ENCODE assay signal across 20 cellular contexts in genomic region chr18:78670778-78671405, GRCh38.
A peak's percentile ranks its signal among the peaks of the same experiment; 100 is the strongest.
DNase-seq lines count a peak whose midpoint lies in the region; FAIRE-seq and TF ChIP-seq lines count a peak whose summit lies in the region.
"Had no signal": no experiment of that assay in that cellular context is flagged by ENCODE, and none has a peak within 500 bp of the region (broad histone marks: within the 10 kb centered on the region; RNA-seq: fewer than 3 reads in every experiment).

No MANE protein-coding gene starts in this region.

- H2BK120ac ChIP-seq in H1 (replicated peaks; ENCODE audit: low read depth, low read length) (no peak overlapping the region), mesendoderm (ENCODE audit: low read depth, low read length) (no peak overlapping the region)

- TF ChIP-seq RAD21 in H1 (IDR thresholded peaks at IDR 0.05 in 1 of 2, conservative IDR thresholded peaks at IDR 0.05 in 1 of 2; ENCODE audit: low read depth in 2 of 2, low read length in 2 of 2): no peak

- H3K27ac ChIP-seq in H1 (ENCODE audit: low read depth, low read length) (no peak overlapping the region), mesendoderm (ENCODE audit: low read depth, low read length) (no peak overlapping the region)
- H3K27ac ChIP-seq: A549, SJCRH30 had no signal

- no peaks in the 10 kb centered on the region for H3K4me1 Mint-ChIP-seq in CD14-positive monocyte
- H3K4me1 Mint-ChIP-seq: CD4-positive, CD25-positive, alpha-beta regulatory T cell; IgD-negative memory B cell had no signal

- no peaks in the 10 kb centered on the region; a peak in 1 of 4 replicates for H3K9me3 ChIP-seq in H1 (ENCODE audit: insufficient read depth in 2 of 2, low read depth in 1 of 2, low read length in 1 of 2)
- H3K9me3 ChIP-seq: A549, BE2C, SJCRH30 had no signal

- no peak for TF ChIP-seq EP300 in H1 (IDR thresholded peaks at IDR 0.05; ENCODE audit: borderline replicate concordance in 1 of 2, low read depth in 2 of 2, low read length in 2 of 2)

- H4K5ac ChIP-seq in H1 (ENCODE audit: insufficient read length, low read depth, low read length): no peak overlapping the region
- no peak overlapping the region for H4K5ac ChIP-seq in mesendoderm (ENCODE audit: low read length)

- CTCF ChIA-PET in H1 (lab: Charles Lee; ENCODE audit: partially characterized antibody): interaction anchor here (1.0 to 2.3 kb wide), 6 partner anchors 12 to 314 kb away, joined by 3 to 7 read pairs (median 4); no protein-coding TSS in a partner anchor

- FAIRE-seq in H1 (lab: Jason Lieb, UNC): no peak
- FAIRE-seq: A549, GM12891 had no signal

- H4K20me1 ChIP-seq in H1 (replicated peaks in 1 of 2; ENCODE audit: control insufficient read depth in 1 of 2, insufficient read depth in 2 of 2, low read length in 2 of 2): no peaks in the 10 kb centered on the region

- H2AFZ ChIP-seq in H1 (ENCODE audit: low read length): peak overlapping the region; percentile 45; the same call in 1 of the 2 replicates

- no peaks in the 10 kb centered on the region for H3K23me2 ChIP-seq in H1 (ENCODE audit: low read depth, low read length)

- H3K4me1 ChIP-seq in H1 (replicated peaks in 1 of 4; ENCODE audit: control insufficient read depth in 3 of 4, insufficient read depth in 4 of 4, low read length in 3 of 4) (peaks cover 6 to 13% (median 9%) of the 10 kb centered on the region in 4 experiments), mesendoderm (ENCODE audit: control insufficient read depth, low read depth, low read length) (no peaks in the 10 kb centered on the region)
- H3K4me1 ChIP-seq: A549, BE2C, SJCRH30 had no signal

- H3K36me3 Mint-ChIP-seq in CD14-positive monocyte: no peaks in the 10 kb centered on the region
- H3K36me3 Mint-ChIP-seq: CD4-positive, CD25-positive, alpha-beta regulatory T cell; IgD-negative memory B cell had no signal

- H3K4me3 Mint-ChIP-seq in CD14-positive monocyte: no peak overlapping the region
- H3K4me3 Mint-ChIP-seq: CD4-positive, CD25-positive, alpha-beta regulatory T cell had no signal

- H3K27me3 ChIP-seq in H1 (replicated peaks in 1 of 4; ENCODE audit: control insufficient read depth in 3 of 4, extremely low read depth in 1 of 4, insufficient read depth in 3 of 4, low read length in 3 of 4) (no peaks in the 10 kb centered on the region; a peak in 1 of 7 replicates), mesendoderm (ENCODE audit: insufficient read depth, low read length, poor library complexity) (no peaks in the 10 kb centered on the region)
- H3K27me3 ChIP-seq: BE2C, SJCRH30 had no signal

- H3K9ac ChIP-seq in H1 (replicated peaks in 1 of 4; ENCODE audit: extremely low read depth in 1 of 4, low read depth in 3 of 4, low read length in 3 of 4) (no peak overlapping the region), mesendoderm (ENCODE audit: low read length) (no peak overlapping the region)

- H3K36me3 ChIP-seq in H1 (ENCODE audit: control insufficient read depth in 2 of 4, insufficient read depth in 4 of 4, low read length in 3 of 4): no peaks in the 10 kb centered on the region
- no peaks in the 10 kb centered on the region for H3K36me3 ChIP-seq in mesendoderm (ENCODE audit: control insufficient read depth, insufficient read depth, low read length)
- H3K36me3 ChIP-seq: BE2C, SJCRH30 had no signal

- H2BK20ac ChIP-seq in H1 (ENCODE audit: low read length): no peak overlapping the region; the same call in 1 of the 2 replicates

- peaks cover 0 to 5% (median 0%) of the 10 kb centered on the region in 7 donors for H3K9me3 Mint-ChIP-seq in CD14-positive monocyte
- H3K9me3 Mint-ChIP-seq: CD4-positive, CD25-positive, alpha-beta regulatory T cell; IgD-negative memory B cell had no signal

- peaks cover 0 to 3% (median 0%) of the 10 kb centered on the region in 3 donors for H3K27me3 Mint-ChIP-seq in CD14-positive monocyte (ENCODE audit: low read depth in 3 of 3)
- H3K27me3 Mint-ChIP-seq: IgD-negative memory B cell had no signal

- POLR2A ChIA-PET in H1 (lab: Charles Lee; ENCODE audit: partially characterized antibody): no interaction called here

- H3K4me2 ChIP-seq in H1 (ENCODE audit: insufficient read depth in 1 of 2, low read depth in 2 of 2, low read length in 2 of 2) (peak overlapping the region; percentile 21 to 41; a peak in 2 of 4 replicates), mesendoderm (ENCODE audit: low read length) (no peak overlapping the region)
- H3K4me2 ChIP-seq: A549 had no signal

- H2BK15ac ChIP-seq in H1 (ENCODE audit: low read length): no peak overlapping the region
- no peak overlapping the region for H2BK15ac ChIP-seq in mesendoderm (replicated peaks; ENCODE audit: low read depth)

- TF ChIP-seq POLR2A in H1 (IDR thresholded peaks at IDR 0.05; ENCODE audit: control extremely low read depth in 1 of 2, low read depth in 2 of 2, low read length in 2 of 2): no peak

- no peak for TF ChIP-seq CTCF in CD14-positive monocyte (IDR thresholded peaks at IDR 0.05)
- TF ChIP-seq CTCF in H1 (IDR thresholded peaks at IDR 0.05; ENCODE audit: control extremely low read depth in 1 of 3, insufficient read depth in 1 of 3, low read depth in 1 of 3, low read length in 3 of 3): no peak

- H3K79me1 ChIP-seq in H1 (ENCODE audit: low read depth, low read length): no peaks in the 10 kb centered on the region
- no peaks in the 10 kb centered on the region for H3K79me1 ChIP-seq in mesendoderm (ENCODE audit: low read length)

- DNase-seq in CD14-positive monocyte (ENCODE audit: low spot score) (peak; percentile 13), NCI-H146 (lab: John Stamatoyannopoulos, UW) (peak; percentile 61), H1 (ENCODE audit: low read depth in 1 of 2, low spot score in 2 of 2) (no peak), mesendoderm (peak; percentile 34), ureter (ENCODE audit: low spot score) (no peak), SHP77 treated with DMSO at 0.1 percent for 48 hours (lab: John Stamatoyannopoulos, UW) (no peak), GM03348 (ENCODE audit: low spot score) (no peak), Ammon's horn (ENCODE audit: low spot score) (no peak)
- DNase-seq: BE2C; CD4-positive, CD25-positive, alpha-beta regulatory T cell; DMS79 treated with DMSO at 0.1 percent for 48 hours; GOT3; NCI-H1105; NCI-H187; NCI-H774; NK-92 treated with Interleukin-12 subunit alpha and Interleukin-12 subunit beta, amount 100 ng/mL, for 24 hours; SJCRH30 had no signal

- intact Hi-C loops in CD14-positive monocyte (cut with micrococcal nuclease): no loop called here

- H3K4me3 ChIP-seq in H1 (ENCODE audit: extremely low read depth in 1 of 4, insufficient read depth in 2 of 4, low read depth in 3 of 4, low read length in 4 of 4) (no peak overlapping the region), mesendoderm (ENCODE audit: low read length) (no peak overlapping the region)
- H3K4me3 ChIP-seq: A549, SJCRH30 had no signal

- H3K23ac ChIP-seq in H1 (ENCODE audit: insufficient read length): no peak overlapping the region
- H3K23ac ChIP-seq in mesendoderm (ENCODE audit: low read length): no peak overlapping the region

- WGBS in H1 (ENCODE audit: extremely low coverage in 1 of 2, insufficient coverage in 1 of 2, insufficient read length in 1 of 2, insufficient replicate concordance in 2 of 2, low coverage in 1 of 2, low lambda C conversion rate in 2 of 2, missing lambda C conversion rate in 1 of 2), 2 experiments: 69% methylated on average over 13 of the region's 15 CpGs; no CpG with 5 or more reads in 1 of the 2 experiments
- no CpG with 5 or more reads among the region's 15 CpGs for WGBS in mesendoderm (ENCODE audit: extremely low coverage, insufficient coverage, low lambda C conversion rate)

- H3K56ac ChIP-seq in H1 (replicated peaks; ENCODE audit: insufficient read length, low read depth, low read length) (no peak overlapping the region), mesendoderm (ENCODE audit: low read length) (no peak overlapping the region)

- H3K27ac Mint-ChIP-seq in CD14-positive monocyte: no peak overlapping the region
- H3K27ac Mint-ChIP-seq: CD4-positive, CD25-positive, alpha-beta regulatory T cell had no signal

- H3K4ac ChIP-seq in H1 (replicated peaks; ENCODE audit: insufficient read length, low read depth, low read length) (no peak overlapping the region), mesendoderm (ENCODE audit: low read depth, low read length) (no peak overlapping the region)

- H2BK12ac ChIP-seq in H1 (ENCODE audit: low read depth, low read length): peak overlapping the region; percentile 79; the same call in 1 of the 2 replicates

- H3K18ac ChIP-seq in H1 (ENCODE audit: extremely low read depth, low read length) (no peak overlapping the region; the same call in 1 of the 2 replicates), mesendoderm (ENCODE audit: low read length) (no peak overlapping the region)

- H3K14ac ChIP-seq in H1 (ENCODE audit: insufficient read length): no peak overlapping the region

- peak overlapping the region; percentile 47; the same call in 1 of the 2 replicates for H2BK5ac ChIP-seq in H1 (ENCODE audit: low read depth, low read length)
- no peak overlapping the region for H2BK5ac ChIP-seq in mesendoderm (ENCODE audit: low read length)

- peak overlapping the region; percentile 47 for H4K91ac ChIP-seq in H1 (replicated peaks; ENCODE audit: insufficient read length, low read length)

- H2AK5ac ChIP-seq in H1 (ENCODE audit: low read depth, low read length) (no peak overlapping the region), mesendoderm (ENCODE audit: low read length) (no peak overlapping the region)

- H4K8ac ChIP-seq in H1 (ENCODE audit: extremely low read depth, insufficient read depth, low read length): no peak overlapping the region
- no peak overlapping the region for H4K8ac ChIP-seq in mesendoderm (ENCODE audit: low read depth, low read length)

- H3K79me2 ChIP-seq in H1 (ENCODE audit: control insufficient read depth in 1 of 2, insufficient read depth in 2 of 2, low read length in 2 of 2) (no peaks in the 10 kb centered on the region), mesendoderm (ENCODE audit: control insufficient read depth, insufficient read depth, low read length) (no peaks in the 10 kb centered on the region)

TF ChIP-seq in H1, 55 proteins besides CTCF, POLR2A, EP300 and RAD21:
- no peak for TF ChIP-seq SP1 (IDR thresholded peaks at IDR 0.05; ENCODE audit: low read depth, low read length)
- TF ChIP-seq JUND (IDR thresholded peaks at IDR 0.05; ENCODE audit: low read length): no peak
- no peak for TF ChIP-seq SAP30 (IDR thresholded peaks at IDR 0.05; ENCODE audit: insufficient read depth, insufficient replicate concordance, low read length)
- TF ChIP-seq BRCA1 (IDR thresholded peaks at IDR 0.05; ENCODE audit: low read depth, low read length): no peak
- no peak for TF ChIP-seq EZH2 (IDR thresholded peaks at IDR 0.05; ENCODE audit: low read depth, low read length, severe bottlenecking)
- no peak for TF ChIP-seq MAX (IDR thresholded peaks at IDR 0.05)
- TF ChIP-seq TAF7 (optimal IDR thresholded peaks at IDR 0.05; ENCODE audit: borderline replicate concordance, low read depth, low read length): no peak
- no peak for TF ChIP-seq SIX5 (IDR thresholded peaks at IDR 0.05; ENCODE audit: low read depth, low read length)

Comparison
In these comparisons a context has a peak if more than half of its experiments do, and no peak if none do; other contexts are left out.
1. DNase-seq: peak in CD14-positive monocyte (single experiment), NCI-H146 (single experiment) and mesendoderm (single experiment); none in H1 (0 of 2), ureter (single experiment), SHP77 treated with DMSO at 0.1 percent for 48 hours (single experiment), GM03348 (single experiment) and Ammon's horn (single experiment).